ENCODE assay signal across 15 cellular contexts in genomic region chr4:1614049-1614448, GRCh38.
DNase-seq lines count a peak whose midpoint lies in the region; ATAC-seq and TF ChIP-seq lines count a peak whose summit lies in the region.
"Had no signal": no experiment of that assay in that cellular context is flagged by ENCODE, and none has a peak within 500 bp of the region (broad histone marks: within the 10 kb centered on the region; RNA-seq: fewer than 3 reads in every experiment).

No MANE protein-coding gene starts in this region.

- H3K36me3 Mint-ChIP-seq in activated CD4-positive, alpha-beta memory T cell treated with anti-CD3 and anti-CD28 coated beads, Interleukin-2, amount 10 ng/mL, durations not matched to agents 7 days and 5 days (ENCODE audit: low read depth): peaks cover 5% of the 10 kb centered on the region
- no peaks in the 10 kb centered on the region for H3K36me3 Mint-ChIP-seq in activated CD4-positive, alpha-beta memory T cell treated with anti-CD3 and anti-CD28 coated beads for 36 hours
- H3K36me3 Mint-ChIP-seq in endothelial cell (ENCODE audit: low read depth, unreplicated experiment): peaks cover 5% of the 10 kb centered on the region
- peaks cover 0 to 5% (median 0%) of the 10 kb centered on the region in 3 donors for H3K36me3 Mint-ChIP-seq in naive thymus-derived CD8-positive, alpha-beta T cell
- H3K36me3 Mint-ChIP-seq in Caco-2 (ENCODE audit: insufficient read depth, unreplicated experiment): no peaks in the 10 kb centered on the region
- H3K36me3 Mint-ChIP-seq: CD4-positive, alpha-beta memory T cell had no signal

- peaks cover 6% of the 10 kb centered on the region for H3K9me3 Mint-ChIP-seq in activated CD4-positive, alpha-beta memory T cell treated with anti-CD3 and anti-CD28 coated beads, Interleukin-2, amount 10 ng/mL, durations not matched to agents 7 days and 5 days
- peaks cover 6% of the 10 kb centered on the region for H3K9me3 Mint-ChIP-seq in activated CD4-positive, alpha-beta memory T cell treated with anti-CD3 and anti-CD28 coated beads for 36 hours
- H3K9me3 Mint-ChIP-seq in endothelial cell (ENCODE audit: unreplicated experiment) (no peaks in the 10 kb centered on the region), Caco-2 (ENCODE audit: unreplicated experiment) (no peaks in the 10 kb centered on the region)
- H3K9me3 Mint-ChIP-seq in naive thymus-derived CD8-positive, alpha-beta T cell: peaks cover 2 to 21% (median 6%) of the 10 kb centered on the region in 9 donors

- no peak overlapping the region for H3K4me3 ChIP-seq in Caco-2 (ENCODE audit: low read depth, low read length)

- H3K36me3 ChIP-seq in Caco-2 (ENCODE audit: control insufficient read depth, insufficient read depth, low read length): no peaks in the 10 kb centered on the region

- POLR2A ChIA-PET in activated CD4-positive, alpha-beta memory T cell treated with anti-CD3 and anti-CD28 coated beads, Interleukin-2, amount 10 ng/mL, durations not matched to agents 7 days and 5 days (lab: Charles Lee): no interaction called here
- POLR2A ChIA-PET in activated CD4-positive, alpha-beta memory T cell treated with anti-CD3 and anti-CD28 coated beads for 36 hours (lab: Charles Lee): no interaction called here
- POLR2A ChIA-PET in naive thymus-derived CD8-positive, alpha-beta T cell (lab: Charles Lee): interaction anchor here (1.2 to 1.8 kb wide), 3 partner anchors 8 to 34 kb away, joined by 5 to 16 read pairs (median 6); no protein-coding TSS in a partner anchor
- POLR2A ChIA-PET in Caco-2 (lab: Charles Lee): no interaction called here

- no peaks in the 10 kb centered on the region for H3K9me3 ChIP-seq in Caco-2

- no TSS peak for BruUV-seq in Caco-2 (replicated peaks; lab: Mats Ljungman, UMichigan)

- intact Hi-C loops in activated CD4-positive, alpha-beta memory T cell treated with anti-CD3 and anti-CD28 coated beads for 36 hours (cut with micrococcal nuclease): no loop called here
- intact Hi-C loops in Caco-2 (cut with micrococcal nuclease; ENCODE audit: unreplicated experiment): no loop called here

- no peak overlapping the region for H3K4me3 Mint-ChIP-seq in activated CD4-positive, alpha-beta memory T cell treated with anti-CD3 and anti-CD28 coated beads, Interleukin-2, amount 10 ng/mL, durations not matched to agents 7 days and 5 days
- H3K4me3 Mint-ChIP-seq in activated CD4-positive, alpha-beta memory T cell treated with anti-CD3 and anti-CD28 coated beads for 36 hours: no peak overlapping the region
- H3K4me3 Mint-ChIP-seq in endothelial cell (ENCODE audit: unreplicated experiment): no peak overlapping the region
- peak overlapping the region in 2 of 10 donors; percentile 24 to 53 for H3K4me3 Mint-ChIP-seq in naive thymus-derived CD8-positive, alpha-beta T cell
- no peak overlapping the region for H3K4me3 Mint-ChIP-seq in Caco-2 (ENCODE audit: unreplicated experiment)
- H3K4me3 Mint-ChIP-seq: HFFc6 had no signal

- H3K27me3 ChIP-seq in Caco-2 (replicated peaks; ENCODE audit: control insufficient read depth, insufficient read depth, low read length): no peaks in the 10 kb centered on the region

- no peak for TF ChIP-seq CTCF in endothelial cell (IDR thresholded peaks at IDR 0.05; ENCODE audit: unreplicated experiment)
- no peak for TF ChIP-seq CTCF in Caco-2 (IDR thresholded peaks at IDR 0.05; ENCODE audit: insufficient read depth in 1 of 2, low read depth in 1 of 2, low read length in 1 of 2, severe bottlenecking in 1 of 2, unreplicated experiment in 1 of 2)

- in situ Hi-C loops in G401 (cut with HindIII; ENCODE audit: low sequenced_read_pairs): no loop called here

- no peak for ATAC-seq in naive thymus-derived CD8-positive, alpha-beta T cell

- no peak for DNase-seq in activated CD4-positive, alpha-beta memory T cell treated with anti-CD3 and anti-CD28 coated beads, Interleukin-2, amount 10 ng/mL, durations not matched to agents 7 days and 5 days
- DNase-seq in activated CD4-positive, alpha-beta memory T cell treated with anti-CD3 and anti-CD28 coated beads for 36 hours: no peak
- peak; percentile 13 for DNase-seq in G401 (ENCODE audit: low spot score)
- DNase-seq in endothelial cell (ENCODE audit: low spot score): no peak
- peak in 1 of 10 donors; percentile 65 for DNase-seq in naive thymus-derived CD8-positive, alpha-beta T cell
- DNase-seq in Caco-2: no peak
- DNase-seq in activated CD4-positive, alpha-beta T cell treated with anti-CD3 and anti-CD28 coated beads for 1 hour: no peak
- no peak for DNase-seq in HT-29 (ENCODE audit: low spot score)
- DNase-seq: DMS153, DMS79 treated with DMSO at 0.1 percent for 48 hours, EL, GDM1, HCEC 1CT, HFFc6 had no signal

- H3K27ac Mint-ChIP-seq in activated CD4-positive, alpha-beta memory T cell treated with anti-CD3 and anti-CD28 coated beads, Interleukin-2, amount 10 ng/mL, durations not matched to agents 7 days and 5 days: peak overlapping the region; percentile 55
- no peak overlapping the region for H3K27ac Mint-ChIP-seq in activated CD4-positive, alpha-beta memory T cell treated with anti-CD3 and anti-CD28 coated beads for 36 hours
- peak overlapping the region; percentile 76 for H3K27ac Mint-ChIP-seq in endothelial cell (ENCODE audit: unreplicated experiment)
- H3K27ac Mint-ChIP-seq in naive thymus-derived CD8-positive, alpha-beta T cell: peak overlapping the region in 6 of 10 donors; percentile 29 to 73 (median 61)
- H3K27ac Mint-ChIP-seq in Caco-2 (ENCODE audit: unreplicated experiment): no peak overlapping the region
- H3K27ac Mint-ChIP-seq: HFFc6 had no signal

- H3K4me1 Mint-ChIP-seq in activated CD4-positive, alpha-beta memory T cell treated with anti-CD3 and anti-CD28 coated beads, Interleukin-2, amount 10 ng/mL, durations not matched to agents 7 days and 5 days: peaks cover 20% of the 10 kb centered on the region
- peaks cover 18% of the 10 kb centered on the region for H3K4me1 Mint-ChIP-seq in activated CD4-positive, alpha-beta memory T cell treated with anti-CD3 and anti-CD28 coated beads for 36 hours (ENCODE audit: low read depth)
- H3K4me1 Mint-ChIP-seq in endothelial cell (ENCODE audit: unreplicated experiment) (no peaks in the 10 kb centered on the region), Caco-2 (ENCODE audit: low read depth, unreplicated experiment) (no peaks in the 10 kb centered on the region)
- peaks cover 13 to 40% (median 23%) of the 10 kb centered on the region in 4 donors for H3K4me1 Mint-ChIP-seq in naive thymus-derived CD8-positive, alpha-beta T cell

- CTCF ChIA-PET in activated CD4-positive, alpha-beta memory T cell treated with anti-CD3 and anti-CD28 coated beads, Interleukin-2, amount 10 ng/mL, durations not matched to agents 7 days and 5 days (lab: Charles Lee): interaction anchor here (1.4 kb wide), 1 partner anchor 15 kb away, joined by 3 read pairs; no protein-coding TSS in a partner anchor
- CTCF ChIA-PET in activated CD4-positive, alpha-beta memory T cell treated with anti-CD3 and anti-CD28 coated beads for 36 hours (lab: Charles Lee): no interaction called here
- CTCF ChIA-PET in Caco-2 (lab: Charles Lee): interaction anchor here (0.5 kb wide), 1 partner anchor 49 kb away, joined by 3 read pairs; no protein-coding TSS in a partner anchor

- H3K4me1 ChIP-seq in Caco-2: no peaks in the 10 kb centered on the region

- no peaks in the 10 kb centered on the region for H3K27me3 Mint-ChIP-seq in activated CD4-positive, alpha-beta memory T cell treated with anti-CD3 and anti-CD28 coated beads, Interleukin-2, amount 10 ng/mL, durations not matched to agents 7 days and 5 days
- H3K27me3 Mint-ChIP-seq in activated CD4-positive, alpha-beta memory T cell treated with anti-CD3 and anti-CD28 coated beads for 36 hours: no peaks in the 10 kb centered on the region
- peaks cover 12% of the 10 kb centered on the region for H3K27me3 Mint-ChIP-seq in endothelial cell (ENCODE audit: unreplicated experiment)
- H3K27me3 Mint-ChIP-seq in naive thymus-derived CD8-positive, alpha-beta T cell: no peaks in the 10 kb centered on the region
- no peaks in the 10 kb centered on the region for H3K27me3 Mint-ChIP-seq in Caco-2 (ENCODE audit: insufficient read depth, unreplicated experiment)

Comparison
In these comparisons a context has a peak if more than half of its experiments do, and no peak if none do; other contexts are left out.
1. H3K27ac Mint-ChIP-seq: peak in activated CD4-positive, alpha-beta memory T cell treated with anti-CD3 and anti-CD28 coated beads, Interleukin-2, amount 10 ng/mL, durations not matched to agents 7 days and 5 days (single experiment), endothelial cell (single experiment) and naive thymus-derived CD8-positive, alpha-beta T cell (6 of 10); none in activated CD4-positive, alpha-beta memory T cell treated with anti-CD3 and anti-CD28 coated beads for 36 hours (single experiment) and Caco-2 (single experiment).